ENCODE assay signal across 9 cellular contexts in genomic region chr9:37033753-37034319, GRCh38. TPM values are rescaled to one million over a fixed set of nuclear protein-coding genes. Genes with fewer than 3 reads are reported as not detected.
DNase-seq lines count a peak whose midpoint lies in the region; TF ChIP-seq lines count a peak whose summit lies in the region.
"Had no signal": no experiment of that assay in that cellular context is flagged by ENCODE, and none has a peak within 500 bp of the region (broad histone marks: within the 10 kb centered on the region; RNA-seq: fewer than 3 reads in every experiment).

TSS of gene PAX5 (minus strand) at chr9:37034268. CDS start at chr9:37034031, 237 bp downstream.

- no peak within 1 kb of the TSS for H2BK12ac ChIP-seq in neuronal stem cell (ENCODE audit: low read length)

- H4K8ac ChIP-seq in neuronal stem cell (ENCODE audit: low read depth, low read length), result no peak within 1 kb of the TSS

- H2AFZ ChIP-seq in neuronal stem cell (ENCODE audit: low read length), result peak within 1 kb of the TSS; percentile 97

- peak within 1 kb of the TSS; percentile 60 for H3K4me3 ChIP-seq in HUES6 (ENCODE audit: low read depth, low read length)
- H3K4me3 ChIP-seq in duodenal mucosa (ENCODE audit: low read depth in 1 of 2, low read length in 2 of 2), result peak within 1 kb of the TSS; percentile 24 to 36
- peak within 1 kb of the TSS in 1 of 2 donors; percentile 59 for H3K4me3 ChIP-seq in neuronal stem cell (ENCODE audit: low read length in 2 of 2)
- peak within 1 kb of the TSS in 2 of 4 donors; percentile 6 to 17 for H3K4me3 ChIP-seq in sigmoid colon
- no peak within 1 kb of the TSS for H3K4me3 ChIP-seq in uterus

- H3K18ac ChIP-seq in neuronal stem cell (ENCODE audit: low read length), result no peak within 1 kb of the TSS

- H3K79me1 ChIP-seq in neuronal stem cell (ENCODE audit: low read depth, low read length), result peaks cover 2% of the 10 kb centered on the region

- intact Hi-C loops in sigmoid colon (cut with DNase I) (loop anchor here (10.0 kb wide), 1 partner anchor 81 kb away; no protein-coding TSS in a partner anchor), uterus (cut with DNase I; ENCODE audit: low total_unique reads) (no loop called here)

- H3K36me3 ChIP-seq in HUES6 (ENCODE audit: control insufficient read depth, insufficient read depth, low read length) (no peaks in the 10 kb centered on the region), duodenal mucosa (ENCODE audit: control insufficient read depth in 1 of 2, insufficient read depth in 2 of 2, low read length in 2 of 2) (no peaks in the 10 kb centered on the region), neuronal stem cell (replicated peaks in 1 of 2; ENCODE audit: control insufficient read depth in 2 of 2, insufficient read depth in 2 of 2, low read length in 2 of 2) (no peaks in the 10 kb centered on the region), sigmoid colon (no peaks in the 10 kb centered on the region), uterus (no peaks in the 10 kb centered on the region)

- peak within 1 kb of the TSS; percentile 31 for H3K9ac ChIP-seq in HUES6 (ENCODE audit: low read length)
- H3K9ac ChIP-seq in duodenal mucosa (ENCODE audit: low read depth in 1 of 2, low read length in 2 of 2), result no peak within 1 kb of the TSS
- no peak within 1 kb of the TSS for H3K9ac ChIP-seq in neuronal stem cell (ENCODE audit: low read depth, low read length, poor library complexity)

- H3K27me3 ChIP-seq in HUES6 (ENCODE audit: control insufficient read depth, insufficient read depth, low read length) (peaks cover 100% of the 10 kb centered on the region), duodenal mucosa (ENCODE audit: control insufficient read depth in 1 of 2, insufficient read depth in 2 of 2, low read length in 2 of 2) (peaks cover 94 to 96% of the 10 kb centered on the region in 2 donors), neuronal stem cell (ENCODE audit: control insufficient read depth in 3 of 3, insufficient read depth in 3 of 3, low read depth in 1 of 3, low read length in 3 of 3) (peaks cover 0 to 99% (median 54%) of the 10 kb centered on the region in 3 experiments), sigmoid colon (peaks cover 78 to 100% (median 100%) of the 10 kb centered on the region in 3 donors), uterus (peaks cover 43 to 97% of the 10 kb centered on the region in 2 donors)

- no peak within 1 kb of the TSS for H2BK15ac ChIP-seq in neuronal stem cell (ENCODE audit: low read length)

- no peak within 1 kb of the TSS for H4K91ac ChIP-seq in neuronal stem cell (ENCODE audit: low read depth, low read length, poor library complexity)

- no peak within 1 kb of the TSS for H2AK5ac ChIP-seq in neuronal stem cell (ENCODE audit: low read depth, low read length)

- H3K27ac ChIP-seq in HUES6 (ENCODE audit: low read depth, low read length) (no peak within 1 kb of the TSS), duodenal mucosa (ENCODE audit: low read depth, low read length) (no peak within 1 kb of the TSS), neuronal stem cell (replicated peaks; ENCODE audit: low read length) (no peak within 1 kb of the TSS), sigmoid colon (no peak within 1 kb of the TSS), uterus (no peak within 1 kb of the TSS)

- peak within 1 kb of the TSS; percentile 47 for H3K4me2 ChIP-seq in neuronal stem cell (ENCODE audit: insufficient read depth, low read length, poor library complexity, severe bottlenecking)

- TF ChIP-seq POLR2A in sigmoid colon (IDR thresholded peaks at IDR 0.05), result no peak
- TF ChIP-seq POLR2A in uterus (IDR thresholded peaks at IDR 0.05), result no peak

- H3K4ac ChIP-seq in neuronal stem cell (ENCODE audit: low read length), result no peak within 1 kb of the TSS

- no peak within 1 kb of the TSS for H2BK120ac ChIP-seq in neuronal stem cell (ENCODE audit: low read depth, low read length)

- H3K14ac ChIP-seq in neuronal stem cell (ENCODE audit: low read length), result no peak within 1 kb of the TSS

- no peak for TF ChIP-seq CTCF in sigmoid colon (IDR thresholded peaks at IDR 0.05)
- TF ChIP-seq CTCF in uterus (IDR thresholded peaks at IDR 0.05), result no peak

- H3K23ac ChIP-seq in neuronal stem cell (ENCODE audit: low read depth, low read length, poor library complexity), result no peak within 1 kb of the TSS

- no CpG with 5 or more reads among the region's 27 CpGs for WGBS in neuronal stem cell (ENCODE audit: extremely low coverage in 2 of 2, insufficient read length in 2 of 2, insufficient replicate concordance in 1 of 2), 2 donors
- WGBS in sigmoid colon, 2 donors, result 9 to 11% methylated on average over 27 of the region's 27 CpGs

- H3K4me1 ChIP-seq in HUES6 (ENCODE audit: control insufficient read depth, insufficient read depth, low read length), result peaks cover 34% of the 10 kb centered on the region
- H3K4me1 ChIP-seq in duodenal mucosa (ENCODE audit: control insufficient read depth in 1 of 2, insufficient read depth in 2 of 2, low read length in 2 of 2), result peaks cover 24 to 39% of the 10 kb centered on the region in 2 donors
- peaks cover 11 to 15% of the 10 kb centered on the region in 2 donors for H3K4me1 ChIP-seq in neuronal stem cell (ENCODE audit: control insufficient read depth in 2 of 2, insufficient read depth in 1 of 2, low read depth in 1 of 2, low read length in 2 of 2)
- peaks cover 0 to 60% (median 53%) of the 10 kb centered on the region in 4 donors for H3K4me1 ChIP-seq in sigmoid colon
- H3K4me1 ChIP-seq in uterus, result peaks cover 0 to 20% of the 10 kb centered on the region in 2 donors

- no peak within 1 kb of the TSS for H2BK5ac ChIP-seq in neuronal stem cell (ENCODE audit: low read length)

- TF ChIP-seq EP300 in sigmoid colon (IDR thresholded peaks at IDR 0.05), result no peak

- H3K9me3 ChIP-seq in HUES6 (ENCODE audit: control insufficient read depth, insufficient read depth, low read depth, low read length) (no peaks in the 10 kb centered on the region), duodenal mucosa (ENCODE audit: control insufficient read depth in 1 of 2, low read length in 2 of 2) (no peaks in the 10 kb centered on the region), neuronal stem cell (replicated peaks in 1 of 2; ENCODE audit: control insufficient read depth in 2 of 2, insufficient read depth in 1 of 2, low read depth in 1 of 2, low read length in 2 of 2) (peaks cover 0 to 11% of the 10 kb centered on the region in 2 donors), sigmoid colon (no peaks in the 10 kb centered on the region), uterus (no peaks in the 10 kb centered on the region)

- DNase-seq in COLO668 (lab: John Stamatoyannopoulos, UW; ENCODE audit: unreplicated experiment), result peak; percentile 18
- no peak for DNase-seq in neuronal stem cell (ENCODE audit: low spot score)
- no peak for DNase-seq in sigmoid colon
- DNase-seq in NCI-H82 treated with DMSO at 0.1 percent for 48 hours (lab: John Stamatoyannopoulos, UW; ENCODE audit: unreplicated experiment), result no peak
- DNase-seq in uterus, result no peak
- no peak for DNase-seq in SHP77 treated with DMSO at 0.1 percent for 48 hours (lab: John Stamatoyannopoulos, UW)

RNA-seq across cellular contexts. Expression of gene PAX5, which starts in this region (rescaled TPM):
- not detected for polyA plus RNA-seq in neuronal stem cell (2013, experiment 1 of 2)
- under 0.01 TPM for polyA plus RNA-seq in neuronal stem cell (2013, experiment 2 of 2)
- total RNA-seq in sigmoid colon, result not detected
- polyA plus RNA-seq in sigmoid colon, result 10 to 100 TPM in 1 of 3 donors, under 1 TPM in 2; under 0.01 to 20.1 (median 0.23) TPM
- total RNA-seq in uterus, result under 1 TPM in 1 of 4 donors, not detected in 3; 0.55 TPM
- total RNA-seq: kidney epithelial cell had no signal

Comparison
In these comparisons a context has a peak if more than half of its experiments do, and no peak if none do; other contexts are left out.
1. H3K4me3 ChIP-seq: peak in HUES6 (single experiment) and duodenal mucosa (2 of 2); none in uterus (0 of 2).